Comparison of ENCODE assay signal across 14 cellular contexts in genomic region chr17:73549841-73550430, GRCh38.
"Had no signal": no experiment of that assay in that cellular context is flagged by ENCODE, and none has a peak within 500 bp of the region (broad histone marks: within the 10 kb centered on the region; RNA-seq: fewer than 3 reads in every experiment).

No MANE protein-coding gene starts in this region.

- H3K36me3 ChIP-seq: colonic mucosa, gastroesophageal sphincter, heart right ventricle, ovary, sigmoid colon, spleen had no signal

- H3K27ac ChIP-seq: colonic mucosa, gastroesophageal sphincter, heart right ventricle, ovary, sigmoid colon, WERI-Rb-1 had no signal

- DNase-seq: activated CD4-positive, alpha-beta T cell treated with anti-CD3 and anti-CD28 coated beads, Interleukin-2, amount 50 U/mL, for 48 hours; activated CD8-positive, alpha-beta memory T cell treated with anti-CD3 and anti-CD28 coated beads, Interleukin-2, amount 10 ng/mL, durations not matched to agents 7 days and 5 days; activated naive CD4-positive, alpha-beta T cell treated with anti-CD3 and anti-CD28 coated beads, Interleukin-2, amount 50 U/mL, for 16 hours; activated T-cell treated with anti-CD3 and anti-CD28 coated beads, Interleukin-2, amount 50 U/mL, for 1 hour; caudate nucleus; colonic mucosa; heart right ventricle; midbrain; ovary; sigmoid colon; spleen; WERI-Rb-1 had no signal

- H3K4me1 ChIP-seq: colonic mucosa, gastroesophageal sphincter, sigmoid colon had no signal

- H3K9me3 ChIP-seq: colonic mucosa, ovary, sigmoid colon, spleen had no signal

- H3K4me3 ChIP-seq: colonic mucosa, gastroesophageal sphincter, heart right ventricle, lung, ovary, sigmoid colon, spleen had no signal

- H3K27me3 ChIP-seq: colonic mucosa, ovary, spleen had no signal

- ATAC-seq: activated CD8-positive, alpha-beta memory T cell treated with anti-CD3 and anti-CD28 coated beads, Interleukin-2, amount 10 ng/mL, durations not matched to agents 7 days and 5 days; gastroesophageal sphincter; heart right ventricle had no signal
